Comparison of ENCODE assay signal across 12 cellular contexts in the genomic region with DNA sequence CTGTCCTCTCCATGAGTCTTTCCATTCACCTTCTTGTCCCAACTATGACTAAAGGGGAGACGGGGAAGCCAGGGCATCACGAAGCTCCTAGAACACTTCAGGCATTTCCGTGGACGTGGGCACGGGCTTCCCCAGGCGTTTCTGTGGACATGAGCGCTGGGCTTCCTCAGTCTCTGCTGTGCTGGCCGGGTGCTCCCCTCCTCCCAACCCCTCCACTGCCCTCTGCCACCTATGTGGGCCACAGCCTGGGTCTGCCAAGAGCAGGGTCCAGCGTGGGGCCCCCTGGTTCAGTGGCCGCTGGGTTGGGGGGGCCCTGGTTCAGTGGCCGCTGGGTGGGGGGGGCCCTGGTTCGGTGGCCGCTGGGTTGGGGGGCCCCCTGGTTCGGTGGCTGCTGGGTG.
"Had no signal": no experiment of that assay in that cellular context is flagged by ENCODE, and none has a peak within 500 bp of the region (broad histone marks: within the 10 kb centered on the region; RNA-seq: fewer than 3 reads in every experiment).

No MANE protein-coding gene starts in this region.

- H3K9me3 ChIP-seq: gastroesophageal sphincter, SJSA1 had no signal

- H3K27ac Mint-ChIP-seq: activated CD4-positive, alpha-beta T cell treated with anti-CD3 and anti-CD28 coated beads, Interleukin-2, amount 10 ng/mL, durations not matched to agents 7 days and 5 days; activated naive CD8-positive, alpha-beta T cell treated with anti-CD3 and anti-CD28 coated beads for 36 hours; stimulated activated naive CD8-positive, alpha-beta T cell treated with anti-CD3 and anti-CD28 coated beads, Interleukin-15, Interleukin-2, amounts not matched to agents 100 ng/mL and 50 ng/mL, for 24 hours; T-helper 2 cell treated with Interferon-gamma antibody and Interleukin-4, amounts not matched to agents 5 μg/mL and 100 μg/mL, for 36 hours had no signal

- ATAC-seq: gastroesophageal sphincter; left lobe of liver; naive thymus-derived CD8-positive, alpha-beta T cell had no signal

- H3K27me3 ChIP-seq: gastroesophageal sphincter, SJSA1 had no signal

- H3K36me3 Mint-ChIP-seq: activated naive CD8-positive, alpha-beta T cell treated with anti-CD3 and anti-CD28 coated beads for 36 hours had no signal

- H3K4me3 ChIP-seq: gastroesophageal sphincter, SJSA1, skin epidermis had no signal

- H3K27me3 Mint-ChIP-seq: activated CD4-positive, alpha-beta T cell treated with anti-CD3 and anti-CD28 coated beads, Interleukin-2, amount 10 ng/mL, durations not matched to agents 7 days and 5 days; activated naive CD8-positive, alpha-beta T cell treated with anti-CD3 and anti-CD28 coated beads for 36 hours; naive thymus-derived CD8-positive, alpha-beta T cell; stimulated activated naive CD8-positive, alpha-beta T cell treated with anti-CD3 and anti-CD28 coated beads, Interleukin-15, Interleukin-2, amounts not matched to agents 100 ng/mL and 50 ng/mL, for 24 hours had no signal

- H3K4me1 Mint-ChIP-seq: activated CD4-positive, alpha-beta T cell treated with anti-CD3 and anti-CD28 coated beads, Interleukin-2, amount 10 ng/mL, durations not matched to agents 7 days and 5 days; activated naive CD8-positive, alpha-beta T cell treated with anti-CD3 and anti-CD28 coated beads for 36 hours; naive thymus-derived CD8-positive, alpha-beta T cell had no signal

- H3K9me3 Mint-ChIP-seq: activated CD4-positive, alpha-beta T cell treated with anti-CD3 and anti-CD28 coated beads, Interleukin-2, amount 10 ng/mL, durations not matched to agents 7 days and 5 days; activated naive CD8-positive, alpha-beta T cell treated with anti-CD3 and anti-CD28 coated beads for 36 hours; naive thymus-derived CD8-positive, alpha-beta T cell; stimulated activated naive CD8-positive, alpha-beta T cell treated with anti-CD3 and anti-CD28 coated beads, Interleukin-15, Interleukin-2, amounts not matched to agents 100 ng/mL and 50 ng/mL, for 24 hours; T-helper 2 cell treated with Interferon-gamma antibody and Interleukin-4, amounts not matched to agents 5 μg/mL and 100 μg/mL, for 36 hours had no signal

- DNase-seq: activated CD4-positive, alpha-beta T cell treated with anti-CD3 and anti-CD28 coated beads, Interleukin-2, amount 10 ng/mL, durations not matched to agents 7 days and 5 days; activated CD8-positive, alpha-beta memory T cell treated with anti-CD3 and anti-CD28 coated beads, Interleukin-2, amount 50 U/mL, for 48 hours; activated naive CD8-positive, alpha-beta T cell treated with anti-CD3 and anti-CD28 coated beads for 36 hours; naive thymus-derived CD8-positive, alpha-beta T cell; stimulated activated CD4-positive, alpha-beta T cell treated with anti-CD3 and anti-CD28 coated beads, Interleukin-4, amount 100 ng/mL, for 24 hours; stimulated activated CD8-positive, alpha-beta memory T cell treated with anti-CD3 and anti-CD28 coated beads, Interleukin-4, amount 100 ng/mL, for 48 hours had no signal

- H3K4me3 Mint-ChIP-seq: activated CD4-positive, alpha-beta T cell treated with anti-CD3 and anti-CD28 coated beads, Interleukin-2, amount 10 ng/mL, durations not matched to agents 7 days and 5 days; activated naive CD8-positive, alpha-beta T cell treated with anti-CD3 and anti-CD28 coated beads for 36 hours; stimulated activated naive CD8-positive, alpha-beta T cell treated with anti-CD3 and anti-CD28 coated beads, Interleukin-15, Interleukin-2, amounts not matched to agents 100 ng/mL and 50 ng/mL, for 24 hours; T-helper 2 cell treated with Interferon-gamma antibody and Interleukin-4, amounts not matched to agents 5 μg/mL and 100 μg/mL, for 36 hours had no signal
